Comparison of ENCODE assay signal across 17 cellular contexts in genomic region chr2:176781570-176782217, GRCh38.
DNase-seq lines count a peak whose midpoint lies in the region; TF ChIP-seq lines count a peak whose summit lies in the region.
"Had no signal": no experiment of that assay in that cellular context is flagged by ENCODE, and none has a peak within 500 bp of the region (broad histone marks: within the 10 kb centered on the region; RNA-seq: fewer than 3 reads in every experiment).

No MANE protein-coding gene starts in this region.

- POLR2A ChIA-PET in Caco-2 (lab: Charles Lee): no interaction called here

- no peak overlapping the region for H3K9ac ChIP-seq in KMS-11

- H3K36me3 Mint-ChIP-seq in T-helper 1 cell treated with Interleukin-12 subunit alpha and Interleukin-12 subunit beta and Interleukin-4 antibody, amounts not matched to agents 30 μg/mL and 1 μg/mL, for 36 hours (ENCODE audit: low read depth): peaks cover 2% of the 10 kb centered on the region
- no peaks in the 10 kb centered on the region for H3K36me3 Mint-ChIP-seq in Caco-2 (ENCODE audit: insufficient read depth, unreplicated experiment)

- DNase-seq in kidney tubule cell (ENCODE audit: low spot score): peak; percentile 8
- no peak for DNase-seq in Caco-2
- no peak for DNase-seq in hepatic stellate cell (ENCODE audit: low spot score)
- DNase-seq in stimulated activated CD8-positive, alpha-beta memory T cell treated with anti-CD3 and anti-CD28 coated beads, Interleukin-4, amount 100 ng/mL, for 48 hours: no peak
- no peak for DNase-seq in adrenal gland
- DNase-seq: activated CD4-positive, alpha-beta T cell treated with anti-CD3 and anti-CD28 coated beads, Interleukin-2, amount 50 U/mL, for 1 hour; amygdala; colonic mucosa; H9; NCI-H146; NCI-H524 treated with DMSO at 0.1 percent for 48 hours; ovary; stimulated activated CD4-positive, alpha-beta T cell treated with anti-CD3 and anti-CD28 coated beads, Interleukin-12 subunit alpha, Interleukin-12 subunit beta, amount 100 ng/mL, for 4 hours; upper lobe of right lung had no signal

- no peaks in the 10 kb centered on the region for H3F3A ChIP-seq in DOHH2 (ENCODE audit: control insufficient read depth, insufficient read depth)

- no peak for TF ChIP-seq POLR2A in adrenal gland (IDR thresholded peaks at IDR 0.05)

- H3K27me3 ChIP-seq in DOHH2 (ENCODE audit: control insufficient read depth, low read length) (no peaks in the 10 kb centered on the region), KMS-11 (ENCODE audit: insufficient read depth, low read depth) (no peaks in the 10 kb centered on the region), Caco-2 (replicated peaks; ENCODE audit: control insufficient read depth, insufficient read depth, low read length) (no peaks in the 10 kb centered on the region; the same call in none of the 2 replicates), adrenal gland (no peaks in the 10 kb centered on the region)
- H3K27me3 ChIP-seq: colonic mucosa, ovary, upper lobe of right lung had no signal

- BruUV-seq in Caco-2 (replicated peaks; lab: Mats Ljungman, UMichigan): no TSS peak

- H3K4me2 ChIP-seq in DOHH2 (ENCODE audit: low read length) (peak overlapping the region; percentile 13), KMS-11 (no peak overlapping the region)

- H3K4me1 ChIP-seq in DOHH2 (ENCODE audit: control insufficient read depth, low read length) (peaks cover 8% of the 10 kb centered on the region), KMS-11 (ENCODE audit: low read depth, poor library complexity, severe bottlenecking) (no peaks in the 10 kb centered on the region), Caco-2 (no peaks in the 10 kb centered on the region), adrenal gland (replicated peaks in 1 of 2) (no peaks in the 10 kb centered on the region)
- H3K4me1 ChIP-seq: colonic mucosa, upper lobe of right lung had no signal

- 62 to 81% (median 71%) methylated on average over 4 of the region's 4 CpGs for WGBS in adrenal gland, 4 donors

- peaks cover 5% of the 10 kb centered on the region for H3K27me3 Mint-ChIP-seq in T-helper 1 cell treated with Interleukin-12 subunit alpha and Interleukin-12 subunit beta and Interleukin-4 antibody, amounts not matched to agents 30 μg/mL and 1 μg/mL, for 36 hours (ENCODE audit: low read depth)
- peaks cover 16% of the 10 kb centered on the region for H3K27me3 Mint-ChIP-seq in Caco-2 (ENCODE audit: insufficient read depth, unreplicated experiment)

- H3K79me2 ChIP-seq in DOHH2 (ENCODE audit: control insufficient read depth, low read length): no peaks in the 10 kb centered on the region
- no peaks in the 10 kb centered on the region for H3K79me2 ChIP-seq in KMS-11 (ENCODE audit: insufficient read depth, low read depth)

- intact Hi-C loops in Caco-2 (cut with micrococcal nuclease; ENCODE audit: unreplicated experiment): no loop called here
- intact Hi-C loops in adrenal gland (cut with DNase I): no loop called here

- H3K27ac Mint-ChIP-seq in T-helper 1 cell treated with Interleukin-12 subunit alpha and Interleukin-12 subunit beta and Interleukin-4 antibody, amounts not matched to agents 30 μg/mL and 1 μg/mL, for 36 hours: no peak overlapping the region
- no peak overlapping the region for H3K27ac Mint-ChIP-seq in Caco-2 (ENCODE audit: unreplicated experiment)
- H3K27ac Mint-ChIP-seq: H9 had no signal

- H3K36me3 ChIP-seq in DOHH2 (ENCODE audit: control insufficient read depth, low read length) (no peaks in the 10 kb centered on the region), KMS-11 (ENCODE audit: insufficient read depth) (no peaks in the 10 kb centered on the region), Caco-2 (ENCODE audit: control insufficient read depth, insufficient read depth, low read length) (no peaks in the 10 kb centered on the region), adrenal gland (replicated peaks in 1 of 2) (no peaks in the 10 kb centered on the region)
- H3K36me3 ChIP-seq: colonic mucosa, ovary, upper lobe of right lung had no signal

- peaks cover 3% of the 10 kb centered on the region for H3K4me1 Mint-ChIP-seq in T-helper 1 cell treated with Interleukin-12 subunit alpha and Interleukin-12 subunit beta and Interleukin-4 antibody, amounts not matched to agents 30 μg/mL and 1 μg/mL, for 36 hours (ENCODE audit: low read depth)
- no peaks in the 10 kb centered on the region for H3K4me1 Mint-ChIP-seq in Caco-2 (ENCODE audit: low read depth, unreplicated experiment)

- peak overlapping the region; percentile 8 for H3K4me3 Mint-ChIP-seq in T-helper 1 cell treated with Interleukin-12 subunit alpha and Interleukin-12 subunit beta and Interleukin-4 antibody, amounts not matched to agents 30 μg/mL and 1 μg/mL, for 36 hours
- H3K4me3 Mint-ChIP-seq in Caco-2 (ENCODE audit: unreplicated experiment): no peak overlapping the region
- H3K4me3 Mint-ChIP-seq: H9 had no signal

- H3K9me3 ChIP-seq in DOHH2 (ENCODE audit: control insufficient read depth, insufficient read depth, low read length) (peaks cover 17% of the 10 kb centered on the region), Caco-2 (no peaks in the 10 kb centered on the region), adrenal gland (replicated peaks in 1 of 3) (no peaks in the 10 kb centered on the region)
- H3K9me3 ChIP-seq: colonic mucosa, ovary, upper lobe of right lung had no signal

- TF ChIP-seq CTCF in DOHH2 (IDR thresholded peaks at IDR 0.05; ENCODE audit: low read depth, low read length, poor library complexity, severe bottlenecking): no peak
- TF ChIP-seq CTCF in KMS-11 (conservative IDR thresholded peaks at IDR 0.05; ENCODE audit: low read depth, low read length): no peak
- TF ChIP-seq CTCF in Caco-2 (IDR thresholded peaks at IDR 0.05; ENCODE audit: insufficient read depth in 1 of 2, low read depth in 1 of 2, low read length in 1 of 2, severe bottlenecking in 1 of 2, unreplicated experiment in 1 of 2): no peak
- TF ChIP-seq CTCF in adrenal gland (IDR thresholded peaks at IDR 0.05): no peak

- H4K20me1 ChIP-seq in DOHH2 (ENCODE audit: control insufficient read depth, insufficient read depth, low read depth, low read length) (no peaks in the 10 kb centered on the region), KMS-11 (ENCODE audit: insufficient read depth) (no peaks in the 10 kb centered on the region)

- peak overlapping the region; percentile 19; the same call in 1 of the 2 replicates for H3K4me3 ChIP-seq in DOHH2 (ENCODE audit: low read length)
- no peak overlapping the region for H3K4me3 ChIP-seq in KMS-11 (IDR thresholded peaks at IDR 0.05; ENCODE audit: insufficient read depth, low read depth, low read length)
- H3K4me3 ChIP-seq in Caco-2 (ENCODE audit: low read depth, low read length): no peak overlapping the region
- no peak overlapping the region for H3K4me3 ChIP-seq in adrenal gland
- H3K4me3 ChIP-seq: colonic mucosa, ovary, upper lobe of right lung had no signal

- H3K9me3 Mint-ChIP-seq in T-helper 1 cell treated with Interleukin-12 subunit alpha and Interleukin-12 subunit beta and Interleukin-4 antibody, amounts not matched to agents 30 μg/mL and 1 μg/mL, for 36 hours: peaks cover 22% of the 10 kb centered on the region
- H3K9me3 Mint-ChIP-seq in Caco-2 (ENCODE audit: unreplicated experiment): peaks cover 10% of the 10 kb centered on the region

- H3K9me2 ChIP-seq in DOHH2 (replicated peaks; ENCODE audit: control insufficient read depth, low read length): no peaks in the 10 kb centered on the region

- no peak overlapping the region for H3K27ac ChIP-seq in DOHH2 (ENCODE audit: low read depth, low read length)
- no peak overlapping the region for H3K27ac ChIP-seq in KMS-11
- no peak overlapping the region for H3K27ac ChIP-seq in adrenal gland
- H3K27ac ChIP-seq: colonic mucosa, ovary, upper lobe of right lung had no signal

- CTCF ChIA-PET in Caco-2 (lab: Charles Lee): no interaction called here

- peak overlapping the region; percentile 65; the same call in 1 of the 2 replicates for H2AFZ ChIP-seq in KMS-11 (ENCODE audit: low read depth)
